In the genomic region with DNA sequence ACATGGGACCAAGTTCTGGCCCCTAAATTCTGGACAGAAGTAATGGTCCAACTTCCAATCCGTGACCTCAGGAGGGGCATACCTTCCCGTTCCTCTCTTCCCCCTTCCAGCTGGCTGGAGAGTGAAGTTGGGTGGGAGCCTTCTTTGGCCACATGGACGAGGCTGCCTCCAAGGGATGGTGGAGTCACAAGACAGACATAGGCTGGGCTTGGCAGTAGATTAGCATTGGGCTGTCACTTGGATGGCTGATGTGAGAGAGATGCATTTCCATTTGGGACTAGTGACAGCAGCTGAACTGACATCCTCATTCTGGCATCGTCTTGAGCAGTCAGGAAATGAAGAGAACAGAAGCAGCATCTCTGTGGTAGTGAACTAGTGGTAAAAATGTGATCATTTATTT, we compare ENCODE assay signal across 26 cellular contexts. TPM values are rescaled to one million over a fixed set of nuclear protein-coding genes. Genes with fewer than 3 reads are reported as not detected.
"Had no signal": no experiment of that assay in that cellular context is flagged by ENCODE, and none has a peak within 500 bp of the region (broad histone marks: within the 10 kb centered on the region; RNA-seq: fewer than 3 reads in every experiment).

No MANE protein-coding gene starts in this region.

- DNase-seq: activated CD4-positive, alpha-beta T cell treated with anti-CD3 and anti-CD28 coated beads for 4 hours; activated CD4-positive, alpha-beta T cell treated with anti-CD3 and anti-CD28 coated beads, Interleukin-2, amount 50 U/mL, for 48 hours; activated CD8-positive, alpha-beta memory T cell treated with anti-CD3 and anti-CD28 coated beads, Interleukin-2, amount 50 U/mL, for 48 hours; activated T-cell treated with anti-CD3 and anti-CD28 coated beads, Interleukin-2, amount 50 U/mL, for 1 hour; aorta; MG63; MV-4-11; NCI-H1092 treated with DMSO at 0.1 percent for 48 hours; NCI-H1417 treated with DMSO at 0.1 percent for 48 hours; NCI-H1694; NCI-H2029; NCI-H2107; NCI-H2171 treated with DMSO at 0.1 percent for 48 hours; NCI-H226; NCI-H526 treated with DMSO at 0.1 percent for 48 hours; NCI-H82; SIG-M5 had no signal

- H3K27ac Mint-ChIP-seq: activated naive CD4-positive, alpha-beta T cell treated with anti-CD3 and anti-CD28 coated beads, Interleukin-2, amount 50 U/mL, for 24 hours; T-helper 2 cell treated with Interferon-gamma antibody and Interleukin-4, amounts not matched to agents 5 μg/mL and 100 μg/mL, for 36 hours had no signal

- H3K4me3 Mint-ChIP-seq: activated naive CD4-positive, alpha-beta T cell treated with anti-CD3 and anti-CD28 coated beads, Interleukin-2, amount 50 U/mL, for 24 hours; IgD-negative memory B cell; T-helper 2 cell treated with Interferon-gamma antibody and Interleukin-4, amounts not matched to agents 5 μg/mL and 100 μg/mL, for 36 hours had no signal

- H3K36me3 Mint-ChIP-seq: activated naive CD4-positive, alpha-beta T cell treated with anti-CD3 and anti-CD28 coated beads, Interleukin-2, amount 50 U/mL, for 24 hours; IgD-negative memory B cell had no signal

- H3K4me1 Mint-ChIP-seq: activated naive CD4-positive, alpha-beta T cell treated with anti-CD3 and anti-CD28 coated beads, Interleukin-2, amount 50 U/mL, for 24 hours; IgD-negative memory B cell had no signal

- H3K9me3 Mint-ChIP-seq: activated naive CD4-positive, alpha-beta T cell treated with anti-CD3 and anti-CD28 coated beads, Interleukin-2, amount 50 U/mL, for 24 hours; IgD-negative memory B cell; T-helper 2 cell treated with Interferon-gamma antibody and Interleukin-4, amounts not matched to agents 5 μg/mL and 100 μg/mL, for 36 hours had no signal

- H3K4me3 ChIP-seq: MG63 had no signal

- H3K9me3 ChIP-seq: MG63 had no signal

- H3K27me3 ChIP-seq: MG63 had no signal

- ATAC-seq: activated CD4-positive, CD25-positive, alpha-beta regulatory T cell treated with anti-CD3 and anti-CD28 coated beads, Interleukin-2, amount 50 U/mL, for 24 hours had no signal

RNA-seq across cellular contexts. Expression of a gene that starts 12.6 kb away (rescaled TPM):
- total RNA-seq: bronchial epithelial cell; NCI-H460; OCI-LY7; RPMI7951; T-helper 1 cell treated with Interleukin-12 subunit alpha and Interleukin-12 subunit beta and Interleukin-4 antibody, amounts not matched to agents 30 ng/mL and 1 ng/mL, for 36 hours had no signal
- polyA plus RNA-seq: aorta, IgD-negative memory B cell had no signal

RNA-seq across cellular contexts. Expression of a gene that starts 31.0 kb away (rescaled TPM):
- polyA plus RNA-seq: IgD-negative memory B cell had no signal

RNA-seq across cellular contexts. Expression of a gene that starts 50.8 kb away (rescaled TPM):
- total RNA-seq: OCI-LY7 had no signal
- polyA plus RNA-seq: aorta, IgD-negative memory B cell had no signal
